Comparison of ENCODE assay signal across 12 cellular contexts in genomic region chr15:63256433-63256884, GRCh38. TPM values are rescaled to one million over a fixed set of nuclear protein-coding genes. Genes with fewer than 3 reads are reported as not detected.
A peak's percentile ranks its signal among the peaks of the same experiment; 100 is the strongest.
DNase-seq lines count a peak whose midpoint lies in the region; ATAC-seq and TF ChIP-seq lines count a peak whose summit lies in the region.
"Had no signal": no experiment of that assay in that cellular context is flagged by ENCODE, and none has a peak within 500 bp of the region (broad histone marks: within the 10 kb centered on the region; RNA-seq: fewer than 3 reads in every experiment).

No MANE protein-coding gene starts in this region.

- H3K27ac Mint-ChIP-seq in naive B cell = peak overlapping the region in 4 of 6 donors; percentile 1 to 66 (median 26)

- no peak for ATAC-seq in naive B cell (ENCODE audit: low read depth in 2 of 2)
- ATAC-seq in GM18861 (IDR thresholded peaks at IDR 0.05; ENCODE audit: unreplicated experiment) = no peak
- no peak for ATAC-seq in GM18498 (IDR thresholded peaks at IDR 0.05; ENCODE audit: unreplicated experiment)

- peaks cover 25% of the 10 kb centered on the region for H3K36me3 ChIP-seq in MG63

- no peak overlapping the region for H3K4me3 Mint-ChIP-seq in naive B cell

- WGBS in lower leg skin, 2 donors = 50 to 52% methylated on average over 4 of the region's 4 CpGs

- intact Hi-C loops in lower leg skin (cut with DNase I; ENCODE audit: low total_unique reads) = no loop called here

- no peaks in the 10 kb centered on the region for H3K27me3 ChIP-seq in MG63

- TF ChIP-seq POLR2A in lower leg skin (IDR thresholded peaks at IDR 0.05) = no peak

- H3K9me3 ChIP-seq in MG63 = peaks cover 6% of the 10 kb centered on the region
- H3K9me3 ChIP-seq: thoracic aorta had no signal

- H3K4me3 ChIP-seq in lower leg skin (ENCODE audit: low read depth, poor library complexity, severe bottlenecking) (no peak overlapping the region), MG63 (no peak overlapping the region)
- H3K4me3 ChIP-seq: thoracic aorta had no signal

- TF ChIP-seq CTCF in lower leg skin (IDR thresholded peaks at IDR 0.05) = no peak

- no peaks in the 10 kb centered on the region for H3K27me3 Mint-ChIP-seq in naive B cell

- no peaks in the 10 kb centered on the region for H3K4me1 Mint-ChIP-seq in naive B cell

- DNase-seq in ELR (ENCODE audit: low read depth) (peak; percentile 87), NCI-H446 treated with DMSO at 0.1 percent for 48 hours (lab: John Stamatoyannopoulos, UW) (peak; percentile 11), dermis blood vessel endothelial cell (peak; percentile 84), naive B cell (no peak), lower leg skin (ENCODE audit: low spot score in 2 of 2) (no peak), MG63 (no peak)
- DNase-seq: aorta, left cardiac atrium, NCI-H1930 had no signal

- no peaks in the 10 kb centered on the region for H3K9me3 Mint-ChIP-seq in naive B cell

- peaks cover 6 to 14% of the 10 kb centered on the region in 2 donors for H3K36me3 Mint-ChIP-seq in naive B cell

RNA-seq across cellular contexts. Expression of gene APH1B, which starts 20.9 kb away (rescaled TPM):
- total RNA-seq in dermis blood vessel endothelial cell = 24.2 and 28.2 TPM in 2 replicates
- polyA plus RNA-seq in naive B cell (ENCODE audit: low read depth in 6 of 6) = 10 to 100 TPM; 12.6 to 26.5 (median 20.0) TPM
- 1 to 10 TPM; 4.6 to 8.1 (median 6.5) TPM for total RNA-seq in lower leg skin
- 0.84 and 5.2 TPM in 2 replicates for total RNA-seq in MG63 (2014; rRNA removed; shearing (Covaris generic); ENCODE audit: low replicate concordance)

Comparison
In these comparisons a context has a peak if more than half of its experiments do, and no peak if none do; other contexts are left out.
1. DNase-seq: peak in ELR (single experiment), NCI-H446 treated with DMSO at 0.1 percent for 48 hours (single experiment) and dermis blood vessel endothelial cell (single experiment); none in naive B cell (single experiment), lower leg skin (0 of 2) and MG63 (single experiment).